Comparison of ENCODE assay signal across 1 cellular context in the genomic region with DNA sequence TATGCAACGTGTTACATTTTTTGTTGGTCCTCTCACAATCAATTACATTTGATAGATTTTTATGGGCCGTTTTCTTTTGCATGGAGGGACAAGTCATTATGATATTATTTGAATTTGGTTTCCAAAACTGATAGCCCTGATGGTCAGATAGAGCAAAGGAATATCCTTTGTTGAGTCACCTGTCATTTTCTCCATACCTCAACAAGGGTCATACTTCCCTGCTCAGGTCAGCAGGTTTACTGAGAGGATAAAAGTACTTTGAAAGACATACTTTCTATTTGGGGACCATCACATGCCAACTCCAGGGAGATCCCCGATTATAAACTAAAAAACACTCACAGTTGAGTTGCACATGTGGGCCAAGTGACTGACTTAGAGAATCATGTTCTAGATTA.
TF ChIP-seq lines count a peak whose summit lies in the region.

No MANE protein-coding gene starts in this region.

TF ChIP-seq in H1, 55 proteins besides CTCF, POLR2A, EP300 and RAD21:
- TF ChIP-seq, protein P1, sequence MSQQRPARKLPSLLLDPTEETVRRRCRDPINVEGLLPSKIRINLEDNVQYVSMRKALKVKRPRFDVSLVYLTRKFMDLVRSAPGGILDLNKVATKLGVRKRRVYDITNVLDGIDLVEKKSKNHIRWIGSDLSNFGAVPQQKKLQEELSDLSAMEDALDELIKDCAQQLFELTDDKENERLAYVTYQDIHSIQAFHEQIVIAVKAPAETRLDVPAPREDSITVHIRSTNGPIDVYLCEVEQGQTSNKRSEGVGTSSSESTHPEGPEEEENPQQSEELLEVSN (IDR thresholded peaks at IDR 0.05) = no peak
- TF ChIP-seq ASH2L (IDR thresholded peaks at IDR 0.05; ENCODE audit: low read length) (no peak), KDM1A (IDR thresholded peaks at IDR 0.05; ENCODE audit: borderline replicate concordance, low read length) (no peak), EGR1 (IDR thresholded peaks at IDR 0.05; ENCODE audit: borderline replicate concordance, low read depth, low read length) (no peak), POLR2AphosphoS5 (IDR thresholded peaks at IDR 0.05; ENCODE audit: low read depth, low read length) (no peak), SIX5 (IDR thresholded peaks at IDR 0.05; ENCODE audit: low read depth, low read length) (no peak), KDM4A (IDR thresholded peaks at IDR 0.05; ENCODE audit: low read depth, low read length, severe bottlenecking) (no peak), GABPA (IDR thresholded peaks at IDR 0.05; ENCODE audit: borderline replicate concordance, insufficient read depth, low read length) (no peak), TBP (IDR thresholded peaks at IDR 0.05; ENCODE audit: low read depth, low read length) (no peak)
